8 cellular contexts compared by ENCODE assay signal in the genomic region with DNA sequence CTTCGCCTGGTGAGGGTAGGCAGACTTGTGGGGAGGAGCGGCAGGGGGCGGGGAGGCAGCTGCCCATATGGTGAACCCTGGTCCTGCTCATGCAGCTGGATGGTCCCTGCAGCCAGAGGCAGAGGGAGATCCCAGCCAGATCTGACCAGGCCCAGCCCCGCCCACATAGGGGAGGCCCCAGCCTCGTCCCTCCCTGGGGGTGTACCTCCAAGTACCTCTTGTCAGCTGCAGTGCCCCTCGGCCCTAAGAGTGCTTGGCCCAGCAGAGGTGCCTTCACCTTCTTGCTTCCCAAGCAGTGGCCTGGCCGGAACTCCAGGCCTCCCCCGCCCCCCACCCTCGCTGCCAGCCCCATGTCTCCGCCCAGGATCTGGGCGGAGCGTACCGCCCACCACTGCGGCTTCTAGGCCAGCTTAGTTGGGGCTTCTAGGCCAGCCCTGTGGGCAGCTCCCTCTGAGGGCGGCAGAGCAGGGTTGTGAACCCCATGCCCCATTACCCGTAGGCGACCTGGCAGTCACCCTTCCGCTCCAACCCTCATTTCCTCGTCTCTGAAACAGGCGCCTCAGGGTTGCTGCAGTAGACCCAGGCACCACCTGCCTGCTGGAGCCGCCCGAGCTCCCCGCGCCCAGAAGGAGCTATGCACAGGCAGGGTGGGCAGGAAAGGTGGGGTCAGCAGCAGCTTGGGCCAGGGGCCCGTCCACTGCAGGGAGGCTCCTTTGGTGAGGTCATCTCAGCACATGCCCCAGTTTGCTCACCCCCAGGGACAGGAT. TPM values are rescaled to one million over a fixed set of nuclear protein-coding genes. Genes with fewer than 3 reads are reported as not detected.
DNase-seq lines count a peak whose midpoint lies in the region; ATAC-seq and TF ChIP-seq lines count a peak whose summit lies in the region.

A gene with protein sequence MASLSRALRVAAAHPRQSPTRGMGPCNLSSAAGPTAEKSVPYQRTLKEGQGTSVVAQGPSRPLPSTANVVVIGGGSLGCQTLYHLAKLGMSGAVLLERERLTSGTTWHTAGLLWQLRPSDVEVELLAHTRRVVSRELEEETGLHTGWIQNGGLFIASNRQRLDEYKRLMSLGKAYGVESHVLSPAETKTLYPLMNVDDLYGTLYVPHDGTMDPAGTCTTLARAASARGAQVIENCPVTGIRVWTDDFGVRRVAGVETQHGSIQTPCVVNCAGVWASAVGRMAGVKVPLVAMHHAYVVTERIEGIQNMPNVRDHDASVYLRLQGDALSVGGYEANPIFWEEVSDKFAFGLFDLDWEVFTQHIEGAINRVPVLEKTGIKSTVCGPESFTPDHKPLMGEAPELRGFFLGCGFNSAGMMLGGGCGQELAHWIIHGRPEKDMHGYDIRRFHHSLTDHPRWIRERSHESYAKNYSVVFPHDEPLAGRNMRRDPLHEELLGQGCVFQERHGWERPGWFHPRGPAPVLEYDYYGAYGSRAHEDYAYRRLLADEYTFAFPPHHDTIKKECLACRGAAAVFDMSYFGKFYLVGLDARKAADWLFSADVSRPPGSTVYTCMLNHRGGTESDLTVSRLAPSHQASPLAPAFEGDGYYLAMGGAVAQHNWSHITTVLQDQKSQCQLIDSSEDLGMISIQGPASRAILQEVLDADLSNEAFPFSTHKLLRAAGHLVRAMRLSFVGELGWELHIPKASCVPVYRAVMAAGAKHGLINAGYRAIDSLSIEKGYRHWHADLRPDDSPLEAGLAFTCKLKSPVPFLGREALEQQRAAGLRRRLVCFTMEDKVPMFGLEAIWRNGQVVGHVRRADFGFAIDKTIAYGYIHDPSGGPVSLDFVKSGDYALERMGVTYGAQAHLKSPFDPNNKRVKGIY (minus strand): TSS at position 314 of the 767 bp plus-strand sequence. CDS start 4,179 bp downstream, outside the sequence.

- peak within 1 kb of the TSS; percentile 81 for H3K4me2 ChIP-seq in HCT116 (ENCODE audit: low read length)
- H3K4me2 ChIP-seq in SK-N-SH: peak within 1 kb of the TSS; percentile 81

- no TSS peak for BruUV-seq in HCT116 (replicated peaks; lab: Mats Ljungman, UMichigan)

- RAD21 ChIA-PET in HCT116 (lab: Charles Lee; ENCODE audit: low non-redundant PET in 1 of 2, low total read pairs in 2 of 2, uncharacterized antibody in 2 of 2, unreplicated experiment in 2 of 2): no interaction called here

- H3K9ac ChIP-seq in HCT116 (ENCODE audit: low read length) (peak within 1 kb of the TSS; percentile 30; the same call in 1 of the 2 replicates), SK-N-SH (peak within 1 kb of the TSS; percentile 51; the same call in 1 of the 2 replicates)

- H3K36me3 ChIP-seq in BJ (ENCODE audit: control insufficient read depth, insufficient read depth, low read length) (no peaks in the 10 kb centered on the region), HCT116 (ENCODE audit: control insufficient read depth in 1 of 2, insufficient read depth in 2 of 2, low read length in 2 of 2) (no peaks in the 10 kb centered on the region), SK-N-SH (replicated peaks in 1 of 2; ENCODE audit: control insufficient read depth in 1 of 2, insufficient read depth in 2 of 2, low read length in 1 of 2) (no peaks in the 10 kb centered on the region), breast epithelium (no peaks in the 10 kb centered on the region), kidney epithelial cell (ENCODE audit: control insufficient read depth, insufficient read depth, low read length) (no peaks in the 10 kb centered on the region)

- no peak for TF ChIP-seq EP300 in SK-N-SH (IDR thresholded peaks at IDR 0.05; ENCODE audit: borderline replicate concordance in 1 of 2, low read depth in 1 of 2, low read length in 1 of 2)

- CTCF ChIA-PET in BJ (lab: Yijun Ruan, JAX): interaction anchor here (0.6 to 2.8 kb wide), 6 partner anchors 11 to 562 kb away, joined by 3 to 9 read pairs (median 3); a partner anchor contains a TSS
- CTCF ChIA-PET in HCT116 (lab: Charles Lee): interaction anchor here (1.2 kb wide), 2 partner anchors 44 to 255 kb away, joined by 3 to 6 read pairs; no protein-coding TSS in a partner anchor
- CTCF ChIA-PET in SK-N-SH (lab: Yijun Ruan, JAX): interaction anchor here (1.0 to 3.7 kb wide), 8 partner anchors 9 to 256 kb away, joined by 3 to 24 read pairs (median 3); no protein-coding TSS in a partner anchor

- peak within 1 kb of the TSS; percentile 65 for H2AFZ ChIP-seq in HCT116 (ENCODE audit: low read depth, low read length, poor library complexity, severe bottlenecking)
- H2AFZ ChIP-seq in SK-N-SH (ENCODE audit: low read depth): peak within 1 kb of the TSS; percentile 87

- TF ChIP-seq POLR2A in HCT116 (IDR thresholded peaks at IDR 0.05; ENCODE audit: borderline replicate concordance, extremely low read depth, insufficient read depth, insufficient read length) (no peak), breast epithelium (IDR thresholded peaks at IDR 0.05) (no peak)

- 23% methylated on average over 17 of the region's 25 CpGs for WGBS in SK-N-SH (ENCODE audit: low lambda C conversion rate)

- H3K79me2 ChIP-seq in HCT116 (ENCODE audit: insufficient read depth, low read length): no peaks in the 10 kb centered on the region
- H3K79me2 ChIP-seq in SK-N-SH (ENCODE audit: insufficient read depth): no peaks in the 10 kb centered on the region

- intact Hi-C loops in HCT116 (cut with micrococcal nuclease) (no loop called here), breast epithelium (cut with DNase I; ENCODE audit: low total_unique reads) (no loop called here)

- H3K27ac ChIP-seq in HCT116 (ENCODE audit: low read depth, low read length) (peak within 1 kb of the TSS; percentile 36; the same call in 1 of the 2 replicates), SK-N-SH (ENCODE audit: low read depth in 2 of 2, low read length in 1 of 2) (peak within 1 kb of the TSS in 1 of 2 experiments; percentile 93; a peak in 2 of 4 replicates), breast epithelium (no peak within 1 kb of the TSS)

- DNase-seq in BJ (ENCODE audit: low read depth) (no peak), HCT116 (ENCODE audit: low read depth, low spot score) (no peak), SK-N-SH (peak; percentile 98), breast epithelium (ENCODE audit: low spot score in 2 of 2) (no peak), kidney epithelial cell (ENCODE audit: low read depth) (no peak), NCI-H1694 treated with DMSO at 0.1 percent for 48 hours (lab: John Stamatoyannopoulos, UW) (no peak), putamen (ENCODE audit: low spot score) (no peak)
- peak; percentile 39 to 58 for DNase-seq in stimulated activated CD4-positive, alpha-beta T cell treated with anti-CD3 and anti-CD28 coated beads, Interleukin-2, amount 100 ng/mL, for 24 hours

- H4K20me1 ChIP-seq in HCT116 (ENCODE audit: insufficient read depth) (no peaks in the 10 kb centered on the region), SK-N-SH (ENCODE audit: insufficient read depth) (no peaks in the 10 kb centered on the region)

- no peaks in the 10 kb centered on the region for H3K9me2 ChIP-seq in HCT116 (ENCODE audit: insufficient read depth)
- no peaks in the 10 kb centered on the region for H3K9me2 ChIP-seq in SK-N-SH

- H3K9me3 ChIP-seq in HCT116 (ENCODE audit: control insufficient read depth in 1 of 2, insufficient read depth in 1 of 2, low read depth in 1 of 2, low read length in 2 of 2): no peaks in the 10 kb centered on the region
- H3K9me3 ChIP-seq in SK-N-SH: no peaks in the 10 kb centered on the region
- no peaks in the 10 kb centered on the region for H3K9me3 ChIP-seq in breast epithelium

- H3F3A ChIP-seq in SK-N-SH (replicated peaks; ENCODE audit: insufficient read depth): no peaks in the 10 kb centered on the region

- H3K27me3 ChIP-seq in BJ (ENCODE audit: control insufficient read depth, insufficient read depth, low read length) (peaks cover 4% of the 10 kb centered on the region), HCT116 (ENCODE audit: insufficient read depth, low read length) (no peaks in the 10 kb centered on the region), SK-N-SH (ENCODE audit: insufficient read depth) (no peaks in the 10 kb centered on the region), breast epithelium (no peaks in the 10 kb centered on the region), kidney epithelial cell (ENCODE audit: control insufficient read depth, insufficient read depth, low read length) (peaks cover 42% of the 10 kb centered on the region)

- peak; percentile 83 for ATAC-seq in HCT116

- TF ChIP-seq CTCF in BJ (IDR thresholded peaks at IDR 0.05; ENCODE audit: insufficient read depth, low read depth, low read length) (no peak), HCT116 (IDR thresholded peaks at IDR 0.05 in 2 of 3, conservative IDR thresholded peaks at IDR 0.05 in 1 of 3; ENCODE audit: borderline replicate concordance in 1 of 3, insufficient read depth in 1 of 3, low read depth in 2 of 3, low read length in 2 of 3) (no peak), SK-N-SH (IDR thresholded peaks at IDR 0.05) (no peak), breast epithelium (IDR thresholded peaks at IDR 0.05) (no peak), kidney epithelial cell (IDR thresholded peaks at IDR 0.05; ENCODE audit: insufficient read depth, low read length, poor library complexity, severe bottlenecking) (no peak)

- peak within 1 kb of the TSS; percentile 27 for H3K4me3 ChIP-seq in BJ (ENCODE audit: low read depth, low read length)
- H3K4me3 ChIP-seq in HCT116 (replicated peaks in 1 of 2; ENCODE audit: low read depth in 1 of 2, low read length in 2 of 2): peak within 1 kb of the TSS; percentile 45 to 55
- peak within 1 kb of the TSS; percentile 47 to 56 for H3K4me3 ChIP-seq in SK-N-SH (ENCODE audit: low read depth in 2 of 2, low read length in 1 of 2)
- H3K4me3 ChIP-seq in breast epithelium: peak within 1 kb of the TSS; percentile 22 to 66 (median 48)
- peak within 1 kb of the TSS; percentile 18 for H3K4me3 ChIP-seq in kidney epithelial cell (ENCODE audit: low read depth, low read length)

- H3K4me1 ChIP-seq in HCT116 (ENCODE audit: control insufficient read depth in 1 of 2, insufficient read depth in 2 of 2, low read length in 2 of 2) (peaks cover 5 to 13% of the 10 kb centered on the region in 2 experiments; a peak in 3 of 4 replicates), SK-N-SH (ENCODE audit: control insufficient read depth in 1 of 2, insufficient read depth in 2 of 2, low read depth in 1 of 2, low read length in 1 of 2) (peaks cover 3 to 35% of the 10 kb centered on the region in 2 experiments; a peak in 1 of 4 replicates), breast epithelium (peaks cover 0 to 7% of the 10 kb centered on the region in 2 donors)

- TF ChIP-seq RAD21 in HCT116 (IDR thresholded peaks at IDR 0.05; ENCODE audit: low read depth) (no peak), SK-N-SH (IDR thresholded peaks at IDR 0.05; ENCODE audit: low read length) (no peak)

- POLR2A ChIA-PET in BJ (lab: Charles Lee) (no interaction called here), HCT116 (lab: Charles Lee) (interaction anchor here (0.6 kb wide), 1 partner anchor 425 kb away, joined by 4 read pairs; no protein-coding TSS in a partner anchor), SK-N-SH (lab: Yijun Ruan, JAX) (interaction anchor here (0.8 to 2.4 kb wide), 8 partner anchors 55 to 363 kb away, joined by 3 to 8 read pairs (median 4); a partner anchor contains a TSS)

RNA-seq across cellular contexts. Expression of the gene that starts here (rescaled TPM):
- polyA plus RNA-seq in BJ (2011; rRNA removed): 0.12 and 0.53 TPM in 2 replicates
- polyA minus RNA-seq in BJ (2011; rRNA and poly(A)+ RNA removed): 0.19 and 0.46 TPM in 2 replicates
- total RNA-seq in HCT116 (2021; ENCODE audit: unreplicated experiment): 5.6 TPM
- 4.7 and 5.0 TPM in 2 replicates for polyA plus RNA-seq in HCT116 (2012)
- polyA plus RNA-seq in SK-N-SH (2012; rRNA removed): 2.9 and 5.9 TPM in 2 replicates
- 1.6 and 3.0 TPM in 2 replicates for polyA plus RNA-seq in SK-N-SH (2012; cell fraction: cytosol; rRNA removed)
- 9.9 and 14.3 TPM in 2 replicates for polyA plus RNA-seq in SK-N-SH (2012; cell fraction: nucleus; rRNA removed)
- 1 to 10 TPM in 2 of 3 donors, under 1 TPM in 1; 0.16 to 2.0 (median 1.0) TPM for total RNA-seq in breast epithelium
- total RNA-seq in kidney epithelial cell: 0.75 and 1.8 TPM in 2 replicates

Comparison
In these comparisons a context has a peak if more than half of its experiments do, and no peak if none do; other contexts are left out.
1. DNase-seq: peak in SK-N-SH (single experiment) and stimulated activated CD4-positive, alpha-beta T cell treated with anti-CD3 and anti-CD28 coated beads, Interleukin-2, amount 100 ng/mL, for 24 hours (2 of 2); none in BJ (single experiment), HCT116 (single experiment), breast epithelium (0 of 2), kidney epithelial cell (single experiment), NCI-H1694 treated with DMSO at 0.1 percent for 48 hours (single experiment) and putamen (single experiment).
2. Peak in every context shown above with its lines, with median percentiles within 50 percentile points of each other: H3K4me3 ChIP-seq.